Comparison of ENCODE assay signal across 12 cellular contexts in the genomic region with DNA sequence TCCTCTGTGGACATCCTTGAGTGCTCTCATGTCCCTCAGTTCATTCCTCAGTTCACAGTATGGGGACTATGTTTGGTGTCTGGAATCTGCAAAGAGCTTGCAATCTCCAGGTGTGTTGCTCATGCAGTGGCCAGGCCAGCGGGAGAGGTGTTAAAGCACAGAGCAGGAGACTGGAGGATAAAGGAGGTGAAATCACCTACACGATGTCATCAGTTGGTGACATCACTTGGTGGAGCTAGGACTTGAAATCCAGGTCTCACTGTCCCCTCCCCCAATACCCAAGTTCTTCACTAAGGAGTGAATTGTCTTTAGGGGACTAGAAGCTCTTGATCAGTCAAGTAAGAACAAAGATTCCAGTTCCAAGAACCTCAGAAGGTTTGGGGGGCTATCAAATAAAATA.
DNase-seq lines count a peak whose midpoint lies in the region; ATAC-seq and TF ChIP-seq lines count a peak whose summit lies in the region.
"Had no signal": no experiment of that assay in that cellular context is flagged by ENCODE, and none has a peak within 500 bp of the region (broad histone marks: within the 10 kb centered on the region; RNA-seq: fewer than 3 reads in every experiment).

No MANE protein-coding gene starts in this region.

- no peaks in the 10 kb centered on the region for H3K27me3 ChIP-seq in IMR-90 (ENCODE audit: control insufficient read depth, insufficient read depth, low read length)
- no peaks in the 10 kb centered on the region for H3K27me3 ChIP-seq in mesendoderm (ENCODE audit: insufficient read depth, low read length, poor library complexity)

- no peak for ATAC-seq in natural killer cell treated with Interleukin-12 subunit alpha and Interleukin-12 subunit beta and Interleukin-15 and Interleukin-18, amount 100 ng/mL, for 72 hours
- ATAC-seq in natural killer cell (no peak), IMR-90 (ENCODE audit: low read depth) (no peak)
- ATAC-seq: CD8-positive, alpha-beta T cell; GM23338 had no signal

- H3K56ac ChIP-seq in IMR-90 (ENCODE audit: extremely low read depth, insufficient read depth, low read length) (no peak overlapping the region), mesendoderm (ENCODE audit: low read length) (no peak overlapping the region)

- no peaks in the 10 kb centered on the region for H3K9me3 ChIP-seq in IMR-90 (ENCODE audit: control insufficient read depth, insufficient read depth, low read length)

- no peaks in the 10 kb centered on the region for H4K20me1 ChIP-seq in IMR-90 (ENCODE audit: insufficient read depth, low read length)

- H3K9me1 ChIP-seq in IMR-90 (ENCODE audit: insufficient read depth, low read length): peaks cover 17% of the 10 kb centered on the region

- H3K4me1 ChIP-seq in IMR-90 (ENCODE audit: control insufficient read depth, insufficient read depth, low read length) (peaks cover 17% of the 10 kb centered on the region), mesendoderm (ENCODE audit: control insufficient read depth, low read depth, low read length) (no peaks in the 10 kb centered on the region)

- no peak overlapping the region for H3K4me3 Mint-ChIP-seq in natural killer cell treated with Interleukin-12 subunit alpha and Interleukin-12 subunit beta and Interleukin-15 and Interleukin-18, amount 100 ng/mL, for 72 hours
- H3K4me3 Mint-ChIP-seq in natural killer cell: no peak overlapping the region
- H3K4me3 Mint-ChIP-seq in HFFc6: no peak overlapping the region
- H3K4me3 Mint-ChIP-seq: CD8-positive, alpha-beta T cell; GM23338 had no signal

- H4K5ac ChIP-seq in IMR-90 (ENCODE audit: low read depth, low read length) (no peak overlapping the region), mesendoderm (ENCODE audit: low read length) (no peak overlapping the region)

- intact Hi-C loops in natural killer cell (cut with micrococcal nuclease) (no loop called here), IMR-90 (cut with micrococcal nuclease) (no loop called here)

- WGBS in IMR-90 (ENCODE audit: extremely low coverage in 2 of 2, insufficient read length in 1 of 2), 2 experiments: no CpG with 5 or more reads among the region's 2 CpGs
- no CpG with 5 or more reads among the region's 2 CpGs for WGBS in mesendoderm (ENCODE audit: extremely low coverage, insufficient coverage, low lambda C conversion rate)

- POLR2A ChIA-PET in IMR-90 (lab: Charles Lee; ENCODE audit: unreplicated experiment): no interaction called here

- H3K4me1 Mint-ChIP-seq in natural killer cell treated with Interleukin-12 subunit alpha and Interleukin-12 subunit beta and Interleukin-15 and Interleukin-18, amount 100 ng/mL, for 72 hours (ENCODE audit: low read depth in 2 of 2): peaks cover 8 to 10% of the 10 kb centered on the region in 2 donors
- H3K4me1 Mint-ChIP-seq in natural killer cell (peaks cover 8 to 22% of the 10 kb centered on the region in 2 donors), HFFc6 (ENCODE audit: low read depth) (peaks cover 52% of the 10 kb centered on the region)

- no TSS peak for BruUV-seq in IMR-90 (replicated peaks; lab: Mats Ljungman, UMichigan)

- H3K27me3 Mint-ChIP-seq in natural killer cell treated with Interleukin-12 subunit alpha and Interleukin-12 subunit beta and Interleukin-15 and Interleukin-18, amount 100 ng/mL, for 72 hours: peaks cover 5 to 13% of the 10 kb centered on the region in 2 donors
- peaks cover 14 to 18% of the 10 kb centered on the region in 2 donors for H3K27me3 Mint-ChIP-seq in natural killer cell (ENCODE audit: low read depth in 2 of 2)
- peaks cover 3% of the 10 kb centered on the region for H3K27me3 Mint-ChIP-seq in HFFc6 (ENCODE audit: insufficient read depth)

- dilution Hi-C loops in IMR-90 (cut with HindIII; ENCODE audit: low sequenced_read_pairs, unreplicated experiment): no loop called here

- no peaks in the 10 kb centered on the region for H3K36me3 ChIP-seq in IMR-90 (ENCODE audit: control insufficient read depth, insufficient read depth, low read length)
- no peaks in the 10 kb centered on the region for H3K36me3 ChIP-seq in mesendoderm (ENCODE audit: control insufficient read depth, insufficient read depth, low read length)

- H2AK5ac ChIP-seq in IMR-90 (ENCODE audit: low read depth, low read length) (peak overlapping the region; percentile 4; the same call in 1 of the 2 replicates), mesendoderm (ENCODE audit: low read length) (no peak overlapping the region)

- H3K23ac ChIP-seq in IMR-90 (ENCODE audit: low read depth, low read length) (no peak overlapping the region), mesendoderm (ENCODE audit: low read length) (no peak overlapping the region)

- H3K18ac ChIP-seq in IMR-90 (ENCODE audit: low read depth, low read length): no peak overlapping the region
- no peak overlapping the region for H3K18ac ChIP-seq in mesendoderm (ENCODE audit: low read length)

- H3K14ac ChIP-seq in IMR-90 (replicated peaks; ENCODE audit: low read depth, low read length): no peak overlapping the region

- H4K8ac ChIP-seq in IMR-90 (ENCODE audit: low read depth in 2 of 2, low read length in 2 of 2) (no peak overlapping the region), mesendoderm (ENCODE audit: low read depth, low read length) (no peak overlapping the region)

- H3K27ac ChIP-seq in IMR-90 (ENCODE audit: insufficient read depth, low read length) (no peak overlapping the region), mesendoderm (ENCODE audit: low read depth, low read length) (no peak overlapping the region)
- H3K27ac ChIP-seq: KMS-11 had no signal

- H3K36me3 Mint-ChIP-seq in natural killer cell treated with Interleukin-12 subunit alpha and Interleukin-12 subunit beta and Interleukin-15 and Interleukin-18, amount 100 ng/mL, for 72 hours: no peaks in the 10 kb centered on the region
- H3K36me3 Mint-ChIP-seq in natural killer cell: no peaks in the 10 kb centered on the region
- H3K36me3 Mint-ChIP-seq in HFFc6 (ENCODE audit: low read depth): no peaks in the 10 kb centered on the region
- H3K36me3 Mint-ChIP-seq: CD8-positive, alpha-beta T cell had no signal

- CTCF ChIA-PET in IMR-90 (lab: Yijun Ruan, JAX): no interaction called here

- no peak overlapping the region for H4K91ac ChIP-seq in IMR-90 (ENCODE audit: insufficient read depth, low read depth, low read length)

- H3K9ac ChIP-seq in IMR-90 (ENCODE audit: low read depth, low read length): no peak overlapping the region
- H3K9ac ChIP-seq in mesendoderm (ENCODE audit: low read length): no peak overlapping the region
- H3K9ac ChIP-seq: KMS-11 had no signal

- DNase-seq in natural killer cell treated with Interleukin-12 subunit alpha and Interleukin-12 subunit beta and Interleukin-15 and Interleukin-18, amount 100 ng/mL, for 72 hours (ENCODE audit: low spot score): peak; percentile 20
- DNase-seq in natural killer cell (no peak), IMR-90 (no peak), mesendoderm (peak; percentile 88), AML-193 (lab: John Stamatoyannopoulos, UW) (no peak), HFFc6 (no peak)
- DNase-seq: ACHN; Calu3; CD8-positive, alpha-beta T cell; HCEC 1CT had no signal

- TF ChIP-seq RAD21 in IMR-90 (IDR thresholded peaks at IDR 0.05; ENCODE audit: low read length): no peak

- H3K9me3 Mint-ChIP-seq in natural killer cell treated with Interleukin-12 subunit alpha and Interleukin-12 subunit beta and Interleukin-15 and Interleukin-18, amount 100 ng/mL, for 72 hours: no peaks in the 10 kb centered on the region
- no peaks in the 10 kb centered on the region for H3K9me3 Mint-ChIP-seq in natural killer cell
- H3K9me3 Mint-ChIP-seq in HFFc6: no peaks in the 10 kb centered on the region
- H3K9me3 Mint-ChIP-seq: CD8-positive, alpha-beta T cell; GM23338 had no signal

- H3K79me1 ChIP-seq in IMR-90 (ENCODE audit: low read depth in 1 of 2, low read length in 2 of 2) (no peaks in the 10 kb centered on the region), mesendoderm (ENCODE audit: low read length) (no peaks in the 10 kb centered on the region)

- H3K4ac ChIP-seq in IMR-90 (ENCODE audit: low read depth, low read length) (no peak overlapping the region; the same call in 1 of the 2 replicates), mesendoderm (ENCODE audit: low read depth, low read length) (no peak overlapping the region)

- no peak overlapping the region for H3K4me2 ChIP-seq in IMR-90 (ENCODE audit: low read depth, low read length)
- no peak overlapping the region for H3K4me2 ChIP-seq in mesendoderm (ENCODE audit: low read length)
- H3K4me2 ChIP-seq: GM23338, KMS-11 had no signal

- H3K79me2 ChIP-seq in mesendoderm (ENCODE audit: control insufficient read depth, insufficient read depth, low read length): no peaks in the 10 kb centered on the region

- no peak for TF ChIP-seq CTCF in natural killer cell (IDR thresholded peaks at IDR 0.05)
- TF ChIP-seq CTCF in IMR-90 (conservative IDR thresholded peaks at IDR 0.05; ENCODE audit: low read depth, low read length): no peak
- TF ChIP-seq CTCF in HFFc6 (IDR thresholded peaks at IDR 0.05): no peak

- no peak overlapping the region for H2BK5ac ChIP-seq in IMR-90 (ENCODE audit: low read depth, low read length, poor library complexity, severe bottlenecking)
- no peak overlapping the region for H2BK5ac ChIP-seq in mesendoderm (ENCODE audit: low read length)

- in situ Hi-C loops in IMR-90 (cut with MboI; ENCODE audit: low sequenced_read_pairs): no loop called here

- H2BK15ac ChIP-seq in IMR-90 (ENCODE audit: low read depth, low read length) (no peak overlapping the region), mesendoderm (replicated peaks; ENCODE audit: low read depth) (no peak overlapping the region)

- H2AK9ac ChIP-seq in IMR-90 (replicated peaks; ENCODE audit: low read depth, low read length, poor library complexity): no peak overlapping the region

- no peak for TF ChIP-seq POLR2A in IMR-90 (IDR thresholded peaks at IDR 0.05; ENCODE audit: low read depth, low read length)

- no peak overlapping the region for H2AFZ ChIP-seq in IMR-90 (replicated peaks; ENCODE audit: low read length, poor library complexity)
- H2AFZ ChIP-seq: GM23338 had no signal

- no peak overlapping the region for H3K27ac Mint-ChIP-seq in natural killer cell treated with Interleukin-12 subunit alpha and Interleukin-12 subunit beta and Interleukin-15 and Interleukin-18, amount 100 ng/mL, for 72 hours
- H3K27ac Mint-ChIP-seq in natural killer cell (no peak overlapping the region), HFFc6 (no peak overlapping the region)
- H3K27ac Mint-ChIP-seq: CD8-positive, alpha-beta T cell; GM23338 had no signal

- H2BK20ac ChIP-seq in IMR-90 (ENCODE audit: low read depth, low read length): no peak overlapping the region

- H3K4me3 ChIP-seq in IMR-90 (ENCODE audit: insufficient read depth, low read depth, low read length) (no peak overlapping the region), mesendoderm (ENCODE audit: low read length) (no peak overlapping the region)
- H3K4me3 ChIP-seq: GM23338 had no signal

- H2BK120ac ChIP-seq in IMR-90 (ENCODE audit: low read depth, low read length) (no peak overlapping the region), mesendoderm (ENCODE audit: low read depth, low read length) (no peak overlapping the region)

TF ChIP-seq in IMR-90, 13 proteins besides CTCF, POLR2A, EP300 and RAD21:
- TF ChIP-seq MXI1 (IDR thresholded peaks at IDR 0.05; ENCODE audit: borderline replicate concordance, low read depth, low read length) (no peak), CEBPB (IDR thresholded peaks at IDR 0.05; ENCODE audit: low read depth, low read length) (no peak), MAZ (IDR thresholded peaks at IDR 0.05; ENCODE audit: borderline replicate concordance, low read depth, low read length) (no peak)

Comparison
In these comparisons a context has a peak if more than half of its experiments do, and no peak if none do; other contexts are left out.
1. DNase-seq: peak in natural killer cell treated with Interleukin-12 subunit alpha and Interleukin-12 subunit beta and Interleukin-15 and Interleukin-18, amount 100 ng/mL, for 72 hours (single experiment) and mesendoderm (single experiment); none in natural killer cell (single experiment), IMR-90 (single experiment), AML-193 (0 of 2) and HFFc6 (single experiment).